Comparison of ENCODE assay signal across 8 cellular contexts in the genomic region with DNA sequence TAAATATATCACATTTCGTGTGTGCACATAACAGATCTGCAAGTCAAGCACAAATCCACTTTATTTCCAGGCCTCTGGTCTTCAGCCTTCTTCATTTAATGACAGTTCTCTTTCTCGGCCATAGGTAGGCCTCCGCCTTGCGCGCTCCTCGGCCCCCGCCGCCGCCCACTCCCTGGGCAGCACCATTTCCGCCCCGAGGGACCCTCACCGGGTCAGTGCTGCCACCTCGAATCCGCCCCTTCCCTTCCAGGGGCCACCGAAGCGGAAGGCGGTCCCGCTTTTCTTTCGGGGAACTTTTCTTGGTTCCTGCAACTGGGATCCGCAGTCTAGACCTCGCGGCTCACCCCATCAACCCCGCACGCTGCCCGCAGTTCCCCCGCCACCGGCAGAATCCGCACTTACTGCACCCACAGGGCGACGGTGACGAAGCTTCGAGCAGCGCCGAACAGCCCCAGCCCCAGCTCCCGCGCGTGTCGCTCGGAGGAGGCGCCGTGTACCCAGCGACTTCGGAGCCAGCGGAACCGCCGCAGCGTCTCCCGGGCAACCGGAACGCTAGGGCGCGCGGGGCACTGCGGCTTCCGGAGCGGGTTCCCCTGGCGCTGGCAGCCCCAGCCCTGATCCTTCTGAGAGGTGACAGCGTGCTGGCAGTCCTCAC. TPM values are rescaled to one million over a fixed set of nuclear protein-coding genes. Genes with fewer than 3 reads are reported as not detected.
DNase-seq lines count a peak whose midpoint lies in the region; ATAC-seq, FAIRE-seq and TF ChIP-seq lines count a peak whose summit lies in the region.
"Had no signal": no experiment of that assay in that cellular context is flagged by ENCODE, and none has a peak within 500 bp of the region (broad histone marks: within the 10 kb centered on the region; RNA-seq: fewer than 3 reads in every experiment).

Gene CDKL4, minus strand, starts transcription at position 502 of the 655 bp plus-strand sequence.

- intact Hi-C loops in endothelial cell of umbilical vein (cut with micrococcal nuclease) (no loop called here), gastrocnemius medialis (cut with DNase I; ENCODE audit: low total_unique reads) (no loop called here)

- H3K79me2 ChIP-seq in endothelial cell of umbilical vein (ENCODE audit: control insufficient read depth, insufficient read depth, low read length), result no peaks in the 10 kb centered on the region

- in situ Hi-C loops in gastrocnemius medialis (cut with MboI; ENCODE audit: low sequenced_read_pairs in 4 of 4), result no loop called here

- peak within 1 kb of the TSS in 2 of 3 experiments; percentile 10 to 27 for H3K4me3 ChIP-seq in endothelial cell of umbilical vein (replicated peaks in 1 of 3; ENCODE audit: insufficient read depth in 1 of 3, low read depth in 1 of 3, low read length in 3 of 3)
- H3K4me3 ChIP-seq in gastrocnemius medialis, result peak within 1 kb of the TSS in 3 of 4 donors; percentile 9 to 24 (median 17)

- peak within 1 kb of the TSS; percentile 8 for H3K4me2 ChIP-seq in endothelial cell of umbilical vein (ENCODE audit: insufficient read depth, low read length)

- no peak within 1 kb of the TSS for H3K27ac Mint-ChIP-seq in WTC11

- H3K4me1 ChIP-seq in endothelial cell of umbilical vein (ENCODE audit: control insufficient read depth, extremely low read depth, insufficient read depth, low read length) (peaks cover 5% of the 10 kb centered on the region), gastrocnemius medialis (no peaks in the 10 kb centered on the region)

- TF ChIP-seq CTCF in WTC11 (IDR thresholded peaks at IDR 0.05) (no peak), endothelial cell of umbilical vein (IDR thresholded peaks at IDR 0.05; ENCODE audit: extremely low read depth in 1 of 2, insufficient read depth in 1 of 2, low read depth in 1 of 2, low read length in 2 of 2) (no peak), gastrocnemius medialis (IDR thresholded peaks at IDR 0.05 in 4 of 5, conservative IDR thresholded peaks at IDR 0.05 in 1 of 5) (no peak)

- no peaks in the 10 kb centered on the region for H3K27me3 ChIP-seq in endothelial cell of umbilical vein (ENCODE audit: control insufficient read depth in 2 of 2, insufficient read depth in 2 of 2, low read length in 2 of 2)
- H3K27me3 ChIP-seq in gastrocnemius medialis, result no peaks in the 10 kb centered on the region

- H3K9ac ChIP-seq in endothelial cell of umbilical vein (replicated peaks; ENCODE audit: extremely low read depth, insufficient read depth, low read length), result no peak within 1 kb of the TSS

- peak; percentile 42 for ATAC-seq in HG02885 (IDR thresholded peaks at IDR 0.05; ENCODE audit: poor library complexity, unreplicated experiment)
- ATAC-seq in WTC11, result peak; percentile 20
- ATAC-seq in gastrocnemius medialis, result no peak
- no peak for ATAC-seq in GM18520 (IDR thresholded peaks at IDR 0.05; ENCODE audit: unreplicated experiment)

- CTCF ChIA-PET in WTC11 (lab: Charles Lee), result no interaction called here
- CTCF ChIA-PET in endothelial cell of umbilical vein (lab: Charles Lee), result no interaction called here

- dilution Hi-C loops in endothelial cell of umbilical vein (cut with MboI; ENCODE audit: extremely low pct_ligation_motif_present, low sequenced_read_pairs), result loop anchor here (25.0 kb wide), 1 partner anchor 181 kb away; no protein-coding TSS in a partner anchor

- H3K9me3 ChIP-seq in endothelial cell of umbilical vein (replicated peaks; ENCODE audit: control insufficient read depth, insufficient read depth, low read length) (no peaks in the 10 kb centered on the region), gastrocnemius medialis (no peaks in the 10 kb centered on the region)

- H3K36me3 ChIP-seq in endothelial cell of umbilical vein (ENCODE audit: control insufficient read depth in 2 of 2, extremely low read depth in 1 of 2, insufficient read depth in 2 of 2, low read length in 2 of 2) (no peaks in the 10 kb centered on the region), gastrocnemius medialis (peaks cover 0 to 5% of the 10 kb centered on the region in 2 donors)

- peak within 1 kb of the TSS; percentile 69 for H2AFZ ChIP-seq in endothelial cell of umbilical vein (ENCODE audit: low read depth, low read length)

- no peak for FAIRE-seq in endothelial cell of umbilical vein (lab: Jason Lieb, UNC)
- FAIRE-seq: bronchial epithelial cell had no signal

- H3K9me3 Mint-ChIP-seq in WTC11, result peaks cover 15% of the 10 kb centered on the region; the same call in 1 of the 2 replicates

- peaks cover 30% of the 10 kb centered on the region for H3K4me1 Mint-ChIP-seq in WTC11

- POLR2A ChIA-PET in WTC11 (lab: Charles Lee) (no interaction called here), endothelial cell of umbilical vein (lab: Charles Lee) (no interaction called here)

- no peaks in the 10 kb centered on the region for H3K9me1 ChIP-seq in endothelial cell of umbilical vein (replicated peaks; ENCODE audit: control insufficient read depth, extremely low read depth, insufficient read depth, low read length)

- DNase-seq in WTC11 (ENCODE audit: low spot score) (peak; percentile 31), endothelial cell of umbilical vein (ENCODE audit: low read depth, low spot score) (no peak), gastrocnemius medialis (no peak), globus pallidus (ENCODE audit: low spot score) (no peak), amniotic stem cell (lab: John Stamatoyannopoulos, UW) (no peak)

- peaks cover 12% of the 10 kb centered on the region for H3K36me3 Mint-ChIP-seq in WTC11

- H3K4me3 Mint-ChIP-seq in WTC11, result peak within 1 kb of the TSS; percentile 56

- H3K27ac ChIP-seq in endothelial cell of umbilical vein (ENCODE audit: insufficient read depth, low read depth, low read length), result no peak within 1 kb of the TSS
- H3K27ac ChIP-seq in gastrocnemius medialis, result no peak within 1 kb of the TSS

- TF ChIP-seq POLR2A in endothelial cell of umbilical vein (IDR thresholded peaks at IDR 0.05; ENCODE audit: low read depth, low read length) (no peak), gastrocnemius medialis (IDR thresholded peaks at IDR 0.05) (no peak)

- no peaks in the 10 kb centered on the region for H3K27me3 Mint-ChIP-seq in WTC11 (ENCODE audit: low read depth)

- H4K20me1 ChIP-seq in endothelial cell of umbilical vein (replicated peaks; ENCODE audit: control insufficient read depth, extremely low read depth, insufficient read depth, low read length), result no peaks in the 10 kb centered on the region

- no TSS peak for BruUV-seq in endothelial cell of umbilical vein (replicated peaks; lab: Mats Ljungman, UMichigan)

TF ChIP-seq in WTC11, 78 proteins besides CTCF, POLR2A, EP300 and RAD21 (continues in another document):
- TF ChIP-seq ZNF121 (CRISPR knock-in tag; IDR thresholded peaks at IDR 0.05) (no peak), ZNF425 (CRISPR knock-in tag; conservative IDR thresholded peaks at IDR 0.05) (no peak), FOXK1 (CRISPR knock-in tag; IDR thresholded peaks at IDR 0.05) (no peak), SMAD4 (CRISPR knock-in tag; IDR thresholded peaks at IDR 0.05) (no peak), ATF1 (CRISPR knock-in tag; IDR thresholded peaks at IDR 0.05) (no peak)

TF ChIP-seq in endothelial cell of umbilical vein, 7 proteins besides CTCF, POLR2A, EP300 and RAD21:
- TF ChIP-seq, protein P1, sequence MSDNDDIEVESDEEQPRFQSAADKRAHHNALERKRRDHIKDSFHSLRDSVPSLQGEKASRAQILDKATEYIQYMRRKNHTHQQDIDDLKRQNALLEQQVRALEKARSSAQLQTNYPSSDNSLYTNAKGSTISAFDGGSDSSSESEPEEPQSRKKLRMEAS (IDR thresholded peaks at IDR 0.05; ENCODE audit: insufficient read depth, insufficient read length), result no peak
- no peak for TF ChIP-seq MYC (IDR thresholded peaks at IDR 0.05; ENCODE audit: low read depth, low read length)
- no peak for TF ChIP-seq POLR2AphosphoS5 (IDR thresholded peaks at IDR 0.05; ENCODE audit: insufficient read depth, low read depth, low read length)
- no peak for TF ChIP-seq JUN (IDR thresholded peaks at IDR 0.05; ENCODE audit: borderline replicate concordance, insufficient read depth, insufficient read length, low read depth)
- no peak for TF ChIP-seq EZH2 (IDR thresholded peaks at IDR 0.05; ENCODE audit: borderline replicate concordance, low read depth, low read length, severe bottlenecking)
- no peak for TF ChIP-seq GATA2 (IDR thresholded peaks at IDR 0.05; ENCODE audit: insufficient read depth, insufficient read length, low read depth, low read length)
- TF ChIP-seq FOS (IDR thresholded peaks at IDR 0.05; ENCODE audit: borderline replicate concordance, insufficient read depth, low read length), result no peak
TF ChIP-seq in endothelial cell of umbilical vein: peak in this region for 0.

RNA-seq across cellular contexts. Expression of gene CDKL4, which starts in this region (rescaled TPM):
- total RNA-seq in WTC11 (2021) (0.16 to 0.46 TPM (median 0.34 TPM) in 3 replicates), endothelial cell of umbilical vein (0.75 and 1.2 TPM in 2 replicates), gastrocnemius medialis (1 to 10 TPM in 1 of 4 donors, under 1 TPM in 1, not detected in 2; 0.36 to 1.1 TPM)
- 0.17 TPM in 1 of 2 replicates, not detected in the other for polyA plus RNA-seq in endothelial cell of umbilical vein
- polyA plus RNA-seq in endothelial cell of umbilical vein (2011; cell fraction: cytosol; rRNA removed), result 0.07 TPM in 1 of 2 replicates, not detected in the other
- 0.42 and 0.56 TPM in 2 replicates for polyA plus RNA-seq in endothelial cell of umbilical vein (2011; cell fraction: nucleus; rRNA removed)
- not detected in 2 replicates for polyA plus RNA-seq in endothelial cell of umbilical vein (2012)
- polyA minus RNA-seq in endothelial cell of umbilical vein, result 0.25 TPM in 1 of 2 replicates, not detected in the other
- not detected for polyA minus RNA-seq in endothelial cell of umbilical vein (2011; cell fraction: cytosol; rRNA and poly(A)+ RNA removed)
- polyA minus RNA-seq in endothelial cell of umbilical vein (2011; cell fraction: nucleus; rRNA and poly(A)+ RNA removed), result 0.63 and 0.87 TPM in 2 replicates

Comparison
In these comparisons a context has a peak if more than half of its experiments do, and no peak if none do; other contexts are left out.
1. Peak in DNase-seq and ATAC-seq in WTC11; RNA of the gene not detected or under 1 TPM.